Comparison of ENCODE assay signal across 16 cellular contexts in genomic region chr20:666877-667276, GRCh38. TPM values are rescaled to one million over a fixed set of nuclear protein-coding genes. Genes with fewer than 3 reads are reported as not detected.
DNase-seq lines count a peak whose midpoint lies in the region; FAIRE-seq and TF ChIP-seq lines count a peak whose summit lies in the region.
"Had no signal": no experiment of that assay in that cellular context is flagged by ENCODE, and none has a peak within 500 bp of the region (broad histone marks: within the 10 kb centered on the region; RNA-seq: fewer than 3 reads in every experiment).

No MANE protein-coding gene starts in this region.

- no peak for FAIRE-seq in H1 (lab: Jason Lieb, UNC)
- FAIRE-seq: D721Med had no signal

- TF ChIP-seq CTCF in H1 (IDR thresholded peaks at IDR 0.05; ENCODE audit: control extremely low read depth in 1 of 3, insufficient read depth in 1 of 3, low read depth in 1 of 3, low read length in 3 of 3) (no peak), left ventricle myocardium inferior (IDR thresholded peaks at IDR 0.05; ENCODE audit: borderline replicate concordance) (no peak), neutrophil (IDR thresholded peaks at IDR 0.05) (no peak)

- no peak overlapping the region for H3K4me3 ChIP-seq in BLaER1 treated with 17β-estradiol and CSF1 and Interleukin-3, amounts not matched to agents 10 nM and 100 nM
- H3K4me3 ChIP-seq in H1 (ENCODE audit: extremely low read depth in 1 of 4, insufficient read depth in 2 of 4, low read depth in 3 of 4, low read length in 4 of 4) (no peak overlapping the region), left ventricle myocardium inferior (no peak overlapping the region), neutrophil (ENCODE audit: low read depth in 1 of 2, low read length in 1 of 2) (no peak overlapping the region), GM23248 (no peak overlapping the region)

- H3K4me1 ChIP-seq in BLaER1 treated with 17β-estradiol and CSF1 and Interleukin-3, amounts not matched to agents 10 nM and 100 nM = peaks cover 51 to 85% (median 77%) of the 10 kb centered on the region in 10 experiments
- H3K4me1 ChIP-seq in H1 (replicated peaks in 1 of 4; ENCODE audit: control insufficient read depth in 3 of 4, insufficient read depth in 4 of 4, low read length in 3 of 4) (peaks cover 2 to 26% (median 17%) of the 10 kb centered on the region in 4 experiments), left ventricle myocardium inferior (peaks cover 52% of the 10 kb centered on the region), neutrophil (ENCODE audit: control insufficient read depth in 1 of 2, insufficient read depth in 1 of 2, low read depth in 1 of 2, low read length in 1 of 2) (peaks cover 15 to 28% of the 10 kb centered on the region in 2 experiments), GM23248 (ENCODE audit: insufficient read depth) (no peaks in the 10 kb centered on the region)

- H4K20me1 ChIP-seq in BLaER1 treated with 17β-estradiol and CSF1 and Interleukin-3, amounts not matched to agents 10 nM and 100 nM = peaks cover 0 to 20% (median 7%) of the 10 kb centered on the region in 11 experiments; a peak in 5 of 22 replicates
- H4K20me1 ChIP-seq in H1 (replicated peaks in 1 of 2; ENCODE audit: control insufficient read depth in 1 of 2, insufficient read depth in 2 of 2, low read length in 2 of 2) (no peaks in the 10 kb centered on the region), GM23248 (ENCODE audit: insufficient read depth) (no peaks in the 10 kb centered on the region)

- no peak overlapping the region for H3K18ac ChIP-seq in H1 (ENCODE audit: extremely low read depth, low read length)

- intact Hi-C loops in left ventricle myocardium inferior (cut with micrococcal nuclease) = no loop called here

- no peak overlapping the region for H3K56ac ChIP-seq in H1 (replicated peaks; ENCODE audit: insufficient read length, low read depth, low read length)

- H2AK5ac ChIP-seq in H1 (ENCODE audit: low read depth, low read length) = 0 out of 2 replicates have a peak overlapping the region, but pooled peaks have one; percentile 19

- in situ Hi-C loops in GM23248 (cut with MboI) = no loop called here

- H3K9me2 ChIP-seq in GM23248 (ENCODE audit: insufficient read depth) = no peaks in the 10 kb centered on the region

- no peak overlapping the region for H4K91ac ChIP-seq in H1 (replicated peaks; ENCODE audit: insufficient read length, low read length)

- no peak overlapping the region for H3K23ac ChIP-seq in H1 (ENCODE audit: insufficient read length)

- CTCF ChIA-PET in H1 (lab: Charles Lee; ENCODE audit: partially characterized antibody) = interaction anchor here (0.7 to 11.1 kb wide), 50 partner anchors 9 to 335 kb away, joined by 3 to 157 read pairs (median 6); partner anchors contain the start of genes SCRT2, SLC52A3 and SRXN1

- no peak overlapping the region for H4K8ac ChIP-seq in H1 (ENCODE audit: extremely low read depth, insufficient read depth, low read length)

- peak overlapping the region; percentile 30; the same call in 1 of the 2 replicates for H2BK12ac ChIP-seq in H1 (ENCODE audit: low read depth, low read length)

- no peak overlapping the region for H2BK5ac ChIP-seq in H1 (ENCODE audit: low read depth, low read length)

- H3K23me2 ChIP-seq in H1 (ENCODE audit: low read depth, low read length) = peaks cover 2% of the 10 kb centered on the region

- no peak for TF ChIP-seq RAD21 in H1 (IDR thresholded peaks at IDR 0.05 in 1 of 2, conservative IDR thresholded peaks at IDR 0.05 in 1 of 2; ENCODE audit: low read depth in 2 of 2, low read length in 2 of 2)

- 91% methylated on average over 4 of the region's 4 CpGs; no CpG with 5 or more reads in 1 of the 2 experiments for WGBS in H1 (ENCODE audit: extremely low coverage in 1 of 2, insufficient coverage in 1 of 2, insufficient read length in 1 of 2, insufficient replicate concordance in 2 of 2, low coverage in 1 of 2, low lambda C conversion rate in 2 of 2, missing lambda C conversion rate in 1 of 2), 2 experiments
- 30 to 33% methylated on average over 4 of the region's 4 CpGs for WGBS in GM23248 (ENCODE audit: low coverage in 1 of 2, low lambda C conversion rate in 2 of 2, missing lambda C conversion rate in 2 of 2), 2 experiments

- H3K79me2 ChIP-seq in H1 (ENCODE audit: control insufficient read depth in 1 of 2, insufficient read depth in 2 of 2, low read length in 2 of 2) = no peaks in the 10 kb centered on the region
- H3K79me2 ChIP-seq in GM23248 (ENCODE audit: insufficient read depth) = no peaks in the 10 kb centered on the region

- H3F3A ChIP-seq in GM23248 (ENCODE audit: insufficient read depth) = no peaks in the 10 kb centered on the region

- no peak overlapping the region for H3K27ac ChIP-seq in BLaER1 treated with 17β-estradiol and CSF1 and Interleukin-3, amounts not matched to agents 10 nM and 100 nM
- H3K27ac ChIP-seq in H1 (ENCODE audit: low read depth, low read length) (no peak overlapping the region), left ventricle myocardium inferior (replicated peaks) (peak overlapping the region; percentile 82), neutrophil (peak overlapping the region; percentile 13), GM23248 (no peak overlapping the region)
- H3K27ac ChIP-seq: C4-2B, HL-60 had no signal

- H2BK20ac ChIP-seq in H1 (ENCODE audit: low read length) = no peak overlapping the region

- H3K4ac ChIP-seq in H1 (replicated peaks; ENCODE audit: insufficient read length, low read depth, low read length) = no peak overlapping the region

- peak overlapping the region in 8 of 11 experiments; percentile 0 to 73 (median 63); a peak in 8 of 22 replicates for H3K4me2 ChIP-seq in BLaER1 treated with 17β-estradiol and CSF1 and Interleukin-3, amounts not matched to agents 10 nM and 100 nM
- H3K4me2 ChIP-seq in H1 (ENCODE audit: insufficient read depth in 1 of 2, low read depth in 2 of 2, low read length in 2 of 2) = no peak overlapping the region
- H3K4me2 ChIP-seq in GM23248 (ENCODE audit: unreplicated experiment) = no peak overlapping the region

- H3K36me3 ChIP-seq in BLaER1 treated with 17β-estradiol and CSF1 and Interleukin-3, amounts not matched to agents 10 nM and 100 nM = no peaks in the 10 kb centered on the region
- H3K36me3 ChIP-seq in H1 (ENCODE audit: control insufficient read depth in 2 of 4, insufficient read depth in 4 of 4, low read length in 3 of 4) = no peaks in the 10 kb centered on the region
- H3K36me3 ChIP-seq in left ventricle myocardium inferior = no peaks in the 10 kb centered on the region
- H3K36me3 ChIP-seq in neutrophil = no peaks in the 10 kb centered on the region
- no peaks in the 10 kb centered on the region for H3K36me3 ChIP-seq in GM23248 (ENCODE audit: low read depth)

- no peak overlapping the region for H4K5ac ChIP-seq in H1 (ENCODE audit: insufficient read length, low read depth, low read length)

- POLR2A ChIA-PET in H1 (lab: Charles Lee; ENCODE audit: partially characterized antibody) = interaction anchor here (0.6 to 2.6 kb wide), 8 partner anchors 8 to 220 kb away, joined by 3 to 9 read pairs (median 4); partner anchors contain the start of genes CSNK2A1, SCRT2 and TBC1D20

- H2AFZ ChIP-seq in H1 (ENCODE audit: low read length) (no peak overlapping the region), GM23248 (no peak overlapping the region)

- H3K9me3 ChIP-seq in BLaER1 treated with 17β-estradiol and CSF1 and Interleukin-3, amounts not matched to agents 10 nM and 100 nM (replicated peaks in 1 of 11) = no peaks in the 10 kb centered on the region
- peaks cover 4 to 5% of the 10 kb centered on the region in 2 experiments for H3K9me3 ChIP-seq in H1 (ENCODE audit: insufficient read depth in 2 of 2, low read depth in 1 of 2, low read length in 1 of 2)
- no peaks in the 10 kb centered on the region for H3K9me3 ChIP-seq in left ventricle myocardium inferior (replicated peaks)
- H3K9me3 ChIP-seq in neutrophil = no peaks in the 10 kb centered on the region
- H3K9me3 ChIP-seq in GM23248 (ENCODE audit: low read depth) = no peaks in the 10 kb centered on the region

- no peaks in the 10 kb centered on the region for H3K79me1 ChIP-seq in H1 (ENCODE audit: low read depth, low read length)

- no peak for TF ChIP-seq POLR2A in H1 (IDR thresholded peaks at IDR 0.05; ENCODE audit: control extremely low read depth in 1 of 2, low read depth in 2 of 2, low read length in 2 of 2)

- H2BK15ac ChIP-seq in H1 (ENCODE audit: low read length) = peak overlapping the region; percentile 20; the same call in 1 of the 2 replicates

- no peak for TF ChIP-seq EP300 in H1 (IDR thresholded peaks at IDR 0.05; ENCODE audit: borderline replicate concordance in 1 of 2, low read depth in 2 of 2, low read length in 2 of 2)

- H3K27me3 ChIP-seq in BLaER1 treated with 17β-estradiol and CSF1 and Interleukin-3, amounts not matched to agents 10 nM and 100 nM = peaks cover 25 to 33% (median 28%) of the 10 kb centered on the region in 11 experiments
- H3K27me3 ChIP-seq in H1 (replicated peaks in 1 of 4; ENCODE audit: control insufficient read depth in 3 of 4, extremely low read depth in 1 of 4, insufficient read depth in 3 of 4, low read length in 3 of 4) (peaks cover 8 to 32% (median 25%) of the 10 kb centered on the region in 4 experiments), left ventricle myocardium inferior (ENCODE audit: low read depth) (peaks cover 67% of the 10 kb centered on the region), neutrophil (peaks cover 98% of the 10 kb centered on the region), GM23248 (replicated peaks; ENCODE audit: insufficient read depth) (peaks cover 38% of the 10 kb centered on the region)

- H3K14ac ChIP-seq in H1 (ENCODE audit: insufficient read length) = no peak overlapping the region

- DNase-seq in H1 (ENCODE audit: low read depth in 1 of 2, low spot score in 2 of 2) (no peak), left ventricle myocardium inferior (no peak), OCI-M2 (lab: John Stamatoyannopoulos, UW; ENCODE audit: unreplicated experiment) (no peak), iPS-NIHi11 (ENCODE audit: low spot score) (no peak), GM23248 (no peak)
- no peak for DNase-seq in activated naive CD4-positive, alpha-beta T cell treated with anti-CD3 and anti-CD28 coated beads, Interleukin-2, amount 50 U/mL, for 16 hours
- DNase-seq: COR-L47, DMS153 had no signal

- H3K9ac ChIP-seq in BLaER1 treated with 17β-estradiol and CSF1 and Interleukin-3, amounts not matched to agents 10 nM and 100 nM = no peak overlapping the region
- H3K9ac ChIP-seq in H1 (replicated peaks in 1 of 4; ENCODE audit: extremely low read depth in 1 of 4, low read depth in 3 of 4, low read length in 3 of 4) = no peak overlapping the region
- no peak overlapping the region for H3K9ac ChIP-seq in GM23248

- H2BK120ac ChIP-seq in H1 (replicated peaks; ENCODE audit: low read depth, low read length) = no peak overlapping the region

RNA-seq across cellular contexts. Expression of gene SCRT2, which starts 8.7 kb away (rescaled TPM):
- 0.27 and 0.34 TPM in 2 replicates for total RNA-seq in H1 (2021; fragmentation: NEBNext Ultra II Directional; extraction: Animal tissue kit (Norgen Biotek cat#: 25700))
- polyA plus RNA-seq in H1 (2011; rRNA removed) = 0.12 and 0.14 TPM in 2 replicates
- 0.05 TPM for polyA plus RNA-seq in H1 (2011; cell fraction: cytosol; rRNA removed)
- polyA plus RNA-seq in H1 (2011; cell fraction: nucleus; rRNA removed) = 0.57 TPM
- polyA plus RNA-seq in H1 (2012, experiment 1 of 2) = 0.21 to 0.36 TPM (median 0.32 TPM) in 4 replicates
- polyA plus RNA-seq in H1 (2012, experiment 2 of 2) = 0.25 TPM
- polyA plus RNA-seq in H1 (2013, experiment 1 of 2) = 0.59 TPM
- polyA plus RNA-seq in H1 (2013, experiment 2 of 2) = 0.55 TPM
- 0.05 and 0.06 TPM in 2 replicates for polyA minus RNA-seq in H1 (2011; rRNA and poly(A)+ RNA removed)
- polyA minus RNA-seq in H1 (2011; cell fraction: cytosol; rRNA and poly(A)+ RNA removed) = 0.44 TPM
- polyA minus RNA-seq in H1 (2011; cell fraction: nucleus; rRNA and poly(A)+ RNA removed) = 0.30 TPM
- not detected for total RNA-seq in left ventricle myocardium inferior
- not detected in 2 replicates for total RNA-seq in GM23248 (2014; rRNA removed; shearing (Covaris generic))
- not detected in 2 replicates for polyA plus RNA-seq in GM23248 (2016; fragmentation: Nextera tagmentation; extraction: Ambion mirVana)
- total RNA-seq: A172; CD8-positive, alpha-beta T cell; H4 had no signal

RNA-seq across cellular contexts. Expression of gene SRXN1, which starts 13.9 kb away (rescaled TPM):
- total RNA-seq in H1 (2021; fragmentation: NEBNext Ultra II Directional; extraction: Animal tissue kit (Norgen Biotek cat#: 25700)) = 15.8 and 16.7 TPM in 2 replicates
- 12.2 and 12.7 TPM in 2 replicates for polyA plus RNA-seq in H1 (2011; rRNA removed)
- polyA plus RNA-seq in H1 (2011; cell fraction: cytosol; rRNA removed) = 15.8 TPM
- 7.5 TPM for polyA plus RNA-seq in H1 (2011; cell fraction: nucleus; rRNA removed)
- polyA plus RNA-seq in H1 (2012, experiment 1 of 2) = 15.0 to 16.5 TPM (median 15.5 TPM) in 4 replicates
- 5.7 TPM for polyA plus RNA-seq in H1 (2012, experiment 2 of 2)
- 13.5 TPM for polyA plus RNA-seq in H1 (2013, experiment 1 of 2)
- polyA plus RNA-seq in H1 (2013, experiment 2 of 2) = 13.9 TPM
- polyA minus RNA-seq in H1 (2011; rRNA and poly(A)+ RNA removed) = 14.4 and 15.9 TPM in 2 replicates
- 5.9 TPM for polyA minus RNA-seq in H1 (2011; cell fraction: cytosol; rRNA and poly(A)+ RNA removed)
- 7.6 TPM for polyA minus RNA-seq in H1 (2011; cell fraction: nucleus; rRNA and poly(A)+ RNA removed)
- total RNA-seq in left ventricle myocardium inferior = 55.3 TPM
- total RNA-seq in GM23248 (2014; rRNA removed; shearing (Covaris generic)) = 83.3 and 94.1 TPM in 2 replicates
- polyA plus RNA-seq in GM23248 (2016; fragmentation: Nextera tagmentation; extraction: Ambion mirVana) = 57.8 and 58.6 TPM in 2 replicates

RNA-seq across cellular contexts. Expression of gene TCF15, which starts 56.8 kb away (rescaled TPM):
- total RNA-seq in H1 (2021; fragmentation: NEBNext Ultra II Directional; extraction: Animal tissue kit (Norgen Biotek cat#: 25700)) = 6.9 and 7.3 TPM in 2 replicates
- polyA plus RNA-seq in H1 (2011; rRNA removed) (3.7 and 4.4 TPM in 2 replicates), GM23248 (2016; fragmentation: Nextera tagmentation; extraction: Ambion mirVana) (not detected in 2 replicates)
- 4.0 TPM for polyA plus RNA-seq in H1 (2011; cell fraction: cytosol; rRNA removed)
- 2.3 TPM for polyA plus RNA-seq in H1 (2011; cell fraction: nucleus; rRNA removed)
- polyA plus RNA-seq in H1 (2012, experiment 1 of 2) = 3.3 to 7.0 TPM (median 5.5 TPM) in 4 replicates
- 1.3 TPM for polyA plus RNA-seq in H1 (2012, experiment 2 of 2)
- 5.6 TPM for polyA plus RNA-seq in H1 (2013, experiment 1 of 2)
- polyA plus RNA-seq in H1 (2013, experiment 2 of 2) = 5.4 TPM
- 0.15 and 0.38 TPM in 2 replicates for polyA minus RNA-seq in H1 (2011; rRNA and poly(A)+ RNA removed)
- 4.1 TPM for polyA minus RNA-seq in H1 (2011; cell fraction: cytosol; rRNA and poly(A)+ RNA removed)
- polyA minus RNA-seq in H1 (2011; cell fraction: nucleus; rRNA and poly(A)+ RNA removed) = 2.9 TPM
- 11.1 TPM for total RNA-seq in left ventricle myocardium inferior
- total RNA-seq in GM23248 (2014; rRNA removed; shearing (Covaris generic)) = not detected in 2 replicates
- total RNA-seq: A172; CD8-positive, alpha-beta T cell; H4 had no signal

Comparison
In these comparisons a context has a peak if more than half of its experiments do, and no peak if none do; other contexts are left out.
1. H3K27ac ChIP-seq: peak in left ventricle myocardium inferior (single experiment) and neutrophil (single experiment); none in BLaER1 treated with 17β-estradiol and CSF1 and Interleukin-3, amounts not matched to agents 10 nM and 100 nM (0 of 11), H1 (single experiment) and GM23248 (single experiment).
2. H3K4me2 ChIP-seq: peak in BLaER1 treated with 17β-estradiol and CSF1 and Interleukin-3, amounts not matched to agents 10 nM and 100 nM (8 of 11); none in H1 (0 of 2) and GM23248 (single experiment).